ENCODE assay signal across 9 cellular contexts in genomic region chr9:111937781-111938426, GRCh38. TPM values are rescaled to one million over a fixed set of nuclear protein-coding genes. Genes with fewer than 3 reads are reported as not detected.
A peak's percentile ranks its signal among the peaks of the same experiment; 100 is the strongest.
DNase-seq lines count a peak whose midpoint lies in the region; ATAC-seq, FAIRE-seq and TF ChIP-seq lines count a peak whose summit lies in the region.
"Had no signal": no experiment of that assay in that cellular context is flagged by ENCODE, and none has a peak within 500 bp of the region (broad histone marks: within the 10 kb centered on the region; RNA-seq: fewer than 3 reads in every experiment).

No MANE protein-coding gene starts in this region.

- 0 out of 2 replicates have a peak, but pooled peaks cover 2% of the 10 kb centered on the region for H3F3A ChIP-seq in DOHH2 (ENCODE audit: control insufficient read depth, insufficient read depth)

- no peaks in the 10 kb centered on the region for H3K79me2 ChIP-seq in DOHH2 (ENCODE audit: control insufficient read depth, low read length)
- peaks cover 12% of the 10 kb centered on the region for H3K79me2 ChIP-seq in osteoblast (ENCODE audit: insufficient read depth, low read length)

- H3K9me3 Mint-ChIP-seq in HFFc6: no peaks in the 10 kb centered on the region

- TF ChIP-seq CTCF in DOHH2 (IDR thresholded peaks at IDR 0.05; ENCODE audit: low read depth, low read length, poor library complexity, severe bottlenecking) (no peak), HFFc6 (IDR thresholded peaks at IDR 0.05) (no peak), bronchial epithelial cell (IDR thresholded peaks at IDR 0.05; ENCODE audit: insufficient read depth, low read length, severe bottlenecking) (no peak), osteoblast (IDR thresholded peaks at IDR 0.05; ENCODE audit: extremely low read depth, low read depth, low read length) (no peak), vagina (IDR thresholded peaks at IDR 0.05) (no peak)

- no peaks in the 10 kb centered on the region for H4K20me1 ChIP-seq in DOHH2 (ENCODE audit: control insufficient read depth, insufficient read depth, low read depth, low read length)
- no peaks in the 10 kb centered on the region for H4K20me1 ChIP-seq in osteoblast (ENCODE audit: insufficient read depth, low read length)

- no peak for FAIRE-seq in bronchial epithelial cell (lab: Jason Lieb, UNC)
- FAIRE-seq: H1 had no signal

- H3K27ac ChIP-seq in DOHH2 (ENCODE audit: low read depth, low read length): no peak overlapping the region
- peak overlapping the region; percentile 67 for H3K27ac ChIP-seq in osteoblast (ENCODE audit: low read depth, low read length)
- H3K27ac ChIP-seq in vagina: no peak overlapping the region

- no peak overlapping the region for H2AFZ ChIP-seq in osteoblast (ENCODE audit: low read length)

- H3K27me3 Mint-ChIP-seq in HFFc6 (ENCODE audit: insufficient read depth): peaks cover 23% of the 10 kb centered on the region

- no peak for ATAC-seq in HG03135 (IDR thresholded peaks at IDR 0.05; ENCODE audit: unreplicated experiment)

- H3K4me2 ChIP-seq in DOHH2 (ENCODE audit: low read length): peak overlapping the region; percentile 30
- peak overlapping the region; percentile 5 for H3K4me2 ChIP-seq in osteoblast (ENCODE audit: insufficient read depth, low read length)

- H3K27me3 ChIP-seq in DOHH2 (ENCODE audit: control insufficient read depth, low read length) (no peaks in the 10 kb centered on the region), bronchial epithelial cell (ENCODE audit: control insufficient read depth, insufficient read depth, low read length) (no peaks in the 10 kb centered on the region), osteoblast (ENCODE audit: insufficient read depth, low read length) (no peaks in the 10 kb centered on the region), vagina (no peaks in the 10 kb centered on the region)

- no peaks in the 10 kb centered on the region for H3K9me2 ChIP-seq in DOHH2 (replicated peaks; ENCODE audit: control insufficient read depth, low read length)

- peak overlapping the region; percentile 50 for H3K27ac Mint-ChIP-seq in HFFc6

- H3K4me1 ChIP-seq in DOHH2 (ENCODE audit: control insufficient read depth, low read length): peaks cover 14% of the 10 kb centered on the region
- H3K4me1 ChIP-seq in osteoblast (ENCODE audit: insufficient read depth, low read length): peaks cover 29% of the 10 kb centered on the region
- H3K4me1 ChIP-seq in vagina: peaks cover 15% of the 10 kb centered on the region

- H3K36me3 Mint-ChIP-seq in HFFc6 (ENCODE audit: low read depth): peaks cover 59% of the 10 kb centered on the region

- H3K4me1 Mint-ChIP-seq in HFFc6 (ENCODE audit: low read depth): peaks cover 51% of the 10 kb centered on the region

- no peak for TF ChIP-seq POLR2A in vagina (IDR thresholded peaks at IDR 0.05)

- no peak overlapping the region for H3K4me3 ChIP-seq in DOHH2 (ENCODE audit: low read length)
- no peak overlapping the region for H3K4me3 ChIP-seq in bronchial epithelial cell (ENCODE audit: low read depth, low read length)
- no peak overlapping the region for H3K4me3 ChIP-seq in osteoblast (ENCODE audit: insufficient read depth, low read length)
- H3K4me3 ChIP-seq in vagina: no peak overlapping the region

- H3K9me3 ChIP-seq in DOHH2 (ENCODE audit: control insufficient read depth, insufficient read depth, low read length) (no peaks in the 10 kb centered on the region), osteoblast (ENCODE audit: low read depth, low read length) (no peaks in the 10 kb centered on the region), vagina (no peaks in the 10 kb centered on the region)

- H3K4me3 Mint-ChIP-seq in HFFc6: no peak overlapping the region; the same call in 1 of the 2 replicates

- no peak for DNase-seq in HFFc6
- peak; percentile 2 for DNase-seq in T-helper 22 cell (ENCODE audit: low read depth)
- DNase-seq in bronchial epithelial cell (ENCODE audit: low read depth): peak; percentile 53
- no peak for DNase-seq in osteoblast (ENCODE audit: insufficient read length, low spot score, missing footprints)
- no peak for DNase-seq in DMS 273 treated with DMSO at 0.1 percent for 48 hours (lab: John Stamatoyannopoulos, UW)
- no peak for DNase-seq in vagina (ENCODE audit: extremely low spot score in 2 of 2)

- intact Hi-C loops in vagina (cut with DNase I): no loop called here

- H3K36me3 ChIP-seq in DOHH2 (ENCODE audit: control insufficient read depth, low read length): peaks cover 21% of the 10 kb centered on the region
- H3K36me3 ChIP-seq in bronchial epithelial cell (ENCODE audit: control insufficient read depth, insufficient read depth, low read length): peaks cover 2% of the 10 kb centered on the region
- H3K36me3 ChIP-seq in osteoblast (ENCODE audit: insufficient read depth, low read length): peaks cover 50% of the 10 kb centered on the region
- peaks cover under 1 to 26% of the 10 kb centered on the region in 2 donors for H3K36me3 ChIP-seq in vagina

RNA-seq across cellular contexts. Expression of gene UGCG, which starts 41.3 kb away (rescaled TPM):
- 10 to 100 TPM; 45.5 to 82.3 (median 70.4) TPM for total RNA-seq in HFFc6 (2021; fragmentation: NEBNext Ultra II Directional; extraction: Animal tissue kit (Norgen Biotek cat#: 25700))
- 53.9 and 65.0 TPM in 2 replicates for total RNA-seq in bronchial epithelial cell
- total RNA-seq in osteoblast: 118 and 121 TPM in 2 replicates
- 33.1 TPM for total RNA-seq in vagina

Comparison
In these comparisons a context has a peak if more than half of its experiments do, and no peak if none do; other contexts are left out.
1. DNase-seq: peak in T-helper 22 cell (single experiment) and bronchial epithelial cell (single experiment); none in HFFc6 (single experiment), osteoblast (single experiment), DMS 273 treated with DMSO at 0.1 percent for 48 hours (single experiment) and vagina (0 of 2).